Comparison of ENCODE assay signal across 8 cellular contexts in genomic region chr18:46917808-46918600, GRCh38. TPM values are rescaled to one million over a fixed set of nuclear protein-coding genes. Genes with fewer than 3 reads are reported as not detected.
A peak's percentile ranks its signal among the peaks of the same experiment; 100 is the strongest.
DNase-seq lines count a peak whose midpoint lies in the region; ATAC-seq, FAIRE-seq and TF ChIP-seq lines count a peak whose summit lies in the region.

No MANE protein-coding gene starts in this region.

- H3K27me3 ChIP-seq in NT2/D1 (ENCODE audit: insufficient read depth, insufficient read length), result no peaks in the 10 kb centered on the region

- H3K4me3 ChIP-seq in HFF-Myc (replicated peaks; ENCODE audit: low read depth, low read length) (peak overlapping the region; percentile 53), NT2/D1 (ENCODE audit: insufficient read length, low read depth) (peak overlapping the region; percentile 84), kidney (ENCODE audit: low read length in 2 of 2) (peak overlapping the region; percentile 81 to 99)

- H3K4me1 ChIP-seq in NT2/D1 (ENCODE audit: insufficient read depth, insufficient read length) (no peaks in the 10 kb centered on the region), kidney (ENCODE audit: control insufficient read depth in 1 of 2, insufficient read depth in 1 of 2, low read depth in 1 of 2, low read length in 2 of 2) (peaks cover 4 to 9% of the 10 kb centered on the region in 2 donors)

- DNase-seq in activated CD8-positive, alpha-beta memory T cell treated with anti-CD3 and anti-CD28 coated beads, Interleukin-2, amount 10 ng/mL, durations not matched to agents 7 days and 5 days, result peak; percentile 43
- DNase-seq in activated CD8-positive, alpha-beta memory T cell treated with anti-CD3 and anti-CD28 coated beads, Interleukin-2, amount 50 U/mL, for 4 hours, result no peak
- DNase-seq in HFF-Myc (ENCODE audit: extremely low read depth, low read depth) (peak; percentile 21), NT2/D1 (ENCODE audit: low read depth, low spot score) (peak; percentile 50), T47D (ENCODE audit: low read depth in 1 of 2, low spot score in 1 of 2) (peak; percentile 7 to 11), kidney (no peak), kidney tubule cell (ENCODE audit: low spot score) (no peak)

- CTCF ChIA-PET in activated CD8-positive, alpha-beta memory T cell treated with anti-CD3 and anti-CD28 coated beads, Interleukin-2, amount 10 ng/mL, durations not matched to agents 7 days and 5 days (lab: Charles Lee), result interaction anchor here (0.9 to 1.8 kb wide), 2 partner anchors 21 to 25 kb away, joined by 3 to 4 read pairs; no protein-coding TSS in a partner anchor

- no peaks in the 10 kb centered on the region for H3K27me3 Mint-ChIP-seq in activated CD8-positive, alpha-beta memory T cell treated with anti-CD3 and anti-CD28 coated beads, Interleukin-2, amount 10 ng/mL, durations not matched to agents 7 days and 5 days
- H3K27me3 Mint-ChIP-seq in stimulated activated memory B cell treated with anti-CD40 and anti-IgM and Interleukin-4, amounts not matched to agents 10 μg/mL and 1 μg/mL and 100 μg/mL, for 72 hours, result no peaks in the 10 kb centered on the region

- peak overlapping the region; percentile 86 for H3K4me3 Mint-ChIP-seq in activated CD8-positive, alpha-beta memory T cell treated with anti-CD3 and anti-CD28 coated beads, Interleukin-2, amount 10 ng/mL, durations not matched to agents 7 days and 5 days
- H3K4me3 Mint-ChIP-seq in stimulated activated memory B cell treated with anti-CD40 and anti-IgM and Interleukin-4, amounts not matched to agents 10 μg/mL and 1 μg/mL and 100 μg/mL, for 72 hours, result peak overlapping the region; percentile 88

- no peaks in the 10 kb centered on the region for H3K36me3 Mint-ChIP-seq in activated CD8-positive, alpha-beta memory T cell treated with anti-CD3 and anti-CD28 coated beads, Interleukin-2, amount 10 ng/mL, durations not matched to agents 7 days and 5 days
- no peaks in the 10 kb centered on the region for H3K36me3 Mint-ChIP-seq in stimulated activated memory B cell treated with anti-CD40 and anti-IgM and Interleukin-4, amounts not matched to agents 10 μg/mL and 1 μg/mL and 100 μg/mL, for 72 hours

- no peak for ATAC-seq in activated CD8-positive, alpha-beta memory T cell treated with anti-CD3 and anti-CD28 coated beads, Interleukin-2, amount 10 ng/mL, durations not matched to agents 7 days and 5 days
- peak; percentile 24 for ATAC-seq in stimulated activated memory B cell treated with anti-CD40 and anti-IgM and Interleukin-4, amounts not matched to agents 10 μg/mL and 1 μg/mL and 100 μg/mL, for 72 hours

- peaks cover 32% of the 10 kb centered on the region for H3K4me1 Mint-ChIP-seq in activated CD8-positive, alpha-beta memory T cell treated with anti-CD3 and anti-CD28 coated beads, Interleukin-2, amount 10 ng/mL, durations not matched to agents 7 days and 5 days
- peaks cover 46% of the 10 kb centered on the region for H3K4me1 Mint-ChIP-seq in stimulated activated memory B cell treated with anti-CD40 and anti-IgM and Interleukin-4, amounts not matched to agents 10 μg/mL and 1 μg/mL and 100 μg/mL, for 72 hours

- H3K9me3 ChIP-seq in NT2/D1 (ENCODE audit: insufficient read depth, low read length), result no peaks in the 10 kb centered on the region
- no peaks in the 10 kb centered on the region for H3K9me3 ChIP-seq in kidney (ENCODE audit: control insufficient read depth in 1 of 2, low read length in 2 of 2)

- intact Hi-C loops in kidney (cut with DNase I), result no loop called here

- TF ChIP-seq CTCF in HFF-Myc (IDR thresholded peaks at IDR 0.05; ENCODE audit: low read depth, low read length, missing control alignments) (no peak), kidney (IDR thresholded peaks at IDR 0.05; ENCODE audit: borderline replicate concordance, extremely low read depth, insufficient read depth) (no peak)

- peak overlapping the region; percentile 63 for H3K27ac Mint-ChIP-seq in activated CD8-positive, alpha-beta memory T cell treated with anti-CD3 and anti-CD28 coated beads, Interleukin-2, amount 10 ng/mL, durations not matched to agents 7 days and 5 days
- H3K27ac Mint-ChIP-seq in stimulated activated memory B cell treated with anti-CD40 and anti-IgM and Interleukin-4, amounts not matched to agents 10 μg/mL and 1 μg/mL and 100 μg/mL, for 72 hours, result peak overlapping the region; percentile 58

- FAIRE-seq in kidney (lab: Jason Lieb, UNC), result no peak

- no peaks in the 10 kb centered on the region for H3K9me3 Mint-ChIP-seq in activated CD8-positive, alpha-beta memory T cell treated with anti-CD3 and anti-CD28 coated beads, Interleukin-2, amount 10 ng/mL, durations not matched to agents 7 days and 5 days (ENCODE audit: low read depth)
- no peaks in the 10 kb centered on the region for H3K9me3 Mint-ChIP-seq in stimulated activated memory B cell treated with anti-CD40 and anti-IgM and Interleukin-4, amounts not matched to agents 10 μg/mL and 1 μg/mL and 100 μg/mL, for 72 hours

- H3K27ac ChIP-seq in kidney (ENCODE audit: low read depth in 2 of 2, low read length in 2 of 2), result peak overlapping the region; percentile 96 to 97

- in situ Hi-C loops in T47D (cut with HindIII; ENCODE audit: low pct_unique_long_range_greater_than_20kb, low sequenced_read_pairs), result no loop called here

- H3K9ac ChIP-seq in NT2/D1 (ENCODE audit: insufficient read length, low read depth), result peak overlapping the region; percentile 27
- peak overlapping the region; percentile 58 to 91 for H3K9ac ChIP-seq in kidney (ENCODE audit: low read length in 2 of 2)

- H3K36me3 ChIP-seq in NT2/D1 (ENCODE audit: insufficient read depth, insufficient read length, low read length), result no peaks in the 10 kb centered on the region
- no peaks in the 10 kb centered on the region for H3K36me3 ChIP-seq in kidney (ENCODE audit: control insufficient read depth in 1 of 2, insufficient read depth in 2 of 2, low read length in 2 of 2)

RNA-seq across cellular contexts. Expression of gene KATNAL2, which starts 0.6 kb away (rescaled TPM):
- total RNA-seq in activated CD8-positive, alpha-beta memory T cell treated with anti-CD3 and anti-CD28 coated beads, Interleukin-2, amount 10 ng/mL, durations not matched to agents 7 days and 5 days, result under 1 TPM; 0.45 to 0.79 TPM
- 6.9 TPM for total RNA-seq in kidney
- polyA plus RNA-seq in kidney (ENCODE audit: insufficient read depth, low read depth, low replicate concordance), result 13.4 TPM

RNA-seq across cellular contexts. Expression of gene PIAS2, which starts 0.7 kb away (rescaled TPM):
- 10 to 100 TPM; 11.7 to 19.8 TPM for total RNA-seq in activated CD8-positive, alpha-beta memory T cell treated with anti-CD3 and anti-CD28 coated beads, Interleukin-2, amount 10 ng/mL, durations not matched to agents 7 days and 5 days
- total RNA-seq in kidney, result 41.2 TPM
- polyA plus RNA-seq in kidney (ENCODE audit: insufficient read depth, low read depth, low replicate concordance), result 9.9 TPM

Comparison
In these comparisons a context has a peak if more than half of its experiments do, and no peak if none do; other contexts are left out.
1. DNase-seq: peak in activated CD8-positive, alpha-beta memory T cell treated with anti-CD3 and anti-CD28 coated beads, Interleukin-2, amount 10 ng/mL, durations not matched to agents 7 days and 5 days (single experiment), HFF-Myc (single experiment), NT2/D1 (single experiment) and T47D (2 of 2); none in activated CD8-positive, alpha-beta memory T cell treated with anti-CD3 and anti-CD28 coated beads, Interleukin-2, amount 50 U/mL, for 4 hours (single experiment), kidney (single experiment) and kidney tubule cell (single experiment).
2. Peak in every context shown above with its lines, with median percentiles within 50 percentile points of each other: H3K4me3 ChIP-seq.